In genomic region chr17:54524501-54524900, GRCh38 we compare ENCODE assay signal across 27 cellular contexts.
"Had no signal": no experiment of that assay in that cellular context is flagged by ENCODE, and none has a peak within 500 bp of the region (broad histone marks: within the 10 kb centered on the region; RNA-seq: fewer than 3 reads in every experiment).

No MANE protein-coding gene starts in this region.

- DNase-seq: colonic mucosa; cortex of kidney; effector CD8-positive, alpha-beta T cell; effector memory CD8-positive, alpha-beta T cell; endodermal cell; erythroblast; esophagus squamous epithelium; foreskin fibroblast; foreskin melanocyte; gastrocnemius medialis; glutamatergic neuron; head of caudate nucleus; heart right ventricle; hippocampal formation; left cardiac atrium; left lung; left ventricle myocardium superior; lower lobe of right lung; mesenchymal stem cell; midbrain; naive thymus-derived CD4-positive, alpha-beta T cell had no signal

- H3K36me3 ChIP-seq: colonic mucosa, esophagus squamous epithelium, gastrocnemius medialis, heart right ventricle, left lung, lower lobe of right lung had no signal

- H3K9me3 Mint-ChIP-seq: endodermal cell had no signal

- H3K4me1 ChIP-seq: colonic mucosa, esophagus squamous epithelium, gastrocnemius medialis, heart right ventricle, left lung, lower lobe of right lung had no signal

- H3K27ac Mint-ChIP-seq: dendritic cell treated with granulocyte-macrophage colony-stimulating factor and Interleukin-4, amounts not matched to agents 40 ng/mL and 50 ng/mL, for 4 days; effector memory CD8-positive, alpha-beta T cell; endodermal cell; naive thymus-derived CD4-positive, alpha-beta T cell had no signal

- H3K4me3 Mint-ChIP-seq: dendritic cell treated with granulocyte-macrophage colony-stimulating factor and Interleukin-4, amounts not matched to agents 40 ng/mL and 50 ng/mL, for 4 days; effector memory CD8-positive, alpha-beta T cell; endodermal cell; naive thymus-derived CD4-positive, alpha-beta T cell had no signal

- FAIRE-seq: endometrium, islet of Langerhans, keratinocyte had no signal

- ATAC-seq: effector memory CD8-positive, alpha-beta T cell; esophagus mucosa; gastrocnemius medialis; heart right ventricle; left cardiac atrium; left lung; left ventricle myocardium superior; lower lobe of right lung; naive thymus-derived CD4-positive, alpha-beta T cell had no signal

- H3K9me3 ChIP-seq: colonic mucosa, esophagus squamous epithelium, gastrocnemius medialis, left lung, lower lobe of right lung had no signal

- H3K4me3 ChIP-seq: colonic mucosa, esophagus squamous epithelium, gastrocnemius medialis, heart right ventricle, left lung, lower lobe of right lung had no signal

- H3K36me3 Mint-ChIP-seq: naive thymus-derived CD4-positive, alpha-beta T cell had no signal

- H3K4me1 Mint-ChIP-seq: naive thymus-derived CD4-positive, alpha-beta T cell had no signal

- H3K27me3 ChIP-seq: colonic mucosa, esophagus squamous epithelium, gastrocnemius medialis, heart right ventricle, left lung had no signal

- H3K27ac ChIP-seq: colonic mucosa, epithelial cell of prostate, esophagus squamous epithelium, gastrocnemius medialis, heart right ventricle, left lung, lower lobe of right lung had no signal

- H3K27me3 Mint-ChIP-seq: dendritic cell treated with granulocyte-macrophage colony-stimulating factor and Interleukin-4, amounts not matched to agents 40 ng/mL and 50 ng/mL, for 4 days; effector memory CD8-positive, alpha-beta T cell had no signal
